ENCODE assay signal across 23 cellular contexts in genomic region chr12:70520847-70521246, GRCh38.
DNase-seq lines count a peak whose midpoint lies in the region; ATAC-seq and TF ChIP-seq lines count a peak whose summit lies in the region.
"Had no signal": no experiment of that assay in that cellular context is flagged by ENCODE, and none has a peak within 500 bp of the region (broad histone marks: within the 10 kb centered on the region; RNA-seq: fewer than 3 reads in every experiment).

No MANE protein-coding gene starts in this region.

- H3K36me3 Mint-ChIP-seq in GM23338 (ENCODE audit: low read depth): peaks cover 2% of the 10 kb centered on the region; the same call in 1 of the 3 replicates
- H3K36me3 Mint-ChIP-seq in endothelial cell (ENCODE audit: low read depth, unreplicated experiment): peaks cover 63% of the 10 kb centered on the region
- H3K36me3 Mint-ChIP-seq in CD14-positive monocyte: no peaks in the 10 kb centered on the region
- H3K36me3 Mint-ChIP-seq: T-cell had no signal

- no peaks in the 10 kb centered on the region for H3F3A ChIP-seq in GM23338 (replicated peaks; ENCODE audit: low read depth)

- H3K79me2 ChIP-seq in GM23338 (replicated peaks; ENCODE audit: insufficient read depth) (no peaks in the 10 kb centered on the region), hepatocyte (no peaks in the 10 kb centered on the region)

- intact Hi-C loops in CD14-positive monocyte (cut with micrococcal nuclease): no loop called here

- H3K4me3 Mint-ChIP-seq in GM23338: no peak overlapping the region
- H3K4me3 Mint-ChIP-seq in endothelial cell (ENCODE audit: unreplicated experiment): peak overlapping the region; percentile 67
- H3K4me3 Mint-ChIP-seq in CD14-positive monocyte: no peak overlapping the region
- H3K4me3 Mint-ChIP-seq: CD4-positive, alpha-beta T cell; T-cell had no signal

- H4K20me1 ChIP-seq in GM23338 (replicated peaks; ENCODE audit: insufficient read depth) (no peaks in the 10 kb centered on the region), hepatocyte (ENCODE audit: insufficient read depth, poor library complexity, severe bottlenecking) (no peaks in the 10 kb centered on the region)
- H4K20me1 ChIP-seq: BLaER1 had no signal

- no peaks in the 10 kb centered on the region for H3K9me2 ChIP-seq in GM23338 (ENCODE audit: insufficient read depth)
- no peaks in the 10 kb centered on the region for H3K9me2 ChIP-seq in hepatocyte (replicated peaks; ENCODE audit: insufficient read depth)

- ATAC-seq in GM23338 (no peak), GM18517 (IDR thresholded peaks at IDR 0.05; ENCODE audit: unreplicated experiment) (no peak), HG02763 (IDR thresholded peaks at IDR 0.05; ENCODE audit: unreplicated experiment) (no peak)
- ATAC-seq: GM12878, T-cell had no signal

- peak overlapping the region; percentile 31; the same call in 1 of the 2 replicates for H2AFZ ChIP-seq in GM23338
- no peak overlapping the region for H2AFZ ChIP-seq in hepatocyte
- H2AFZ ChIP-seq: PC-9 had no signal

- H3K27ac Mint-ChIP-seq in GM23338 (no peak overlapping the region), endothelial cell (ENCODE audit: unreplicated experiment) (no peak overlapping the region), CD14-positive monocyte (no peak overlapping the region)
- H3K27ac Mint-ChIP-seq: CD4-positive, alpha-beta T cell; T-cell had no signal

- H3K9me3 ChIP-seq in hepatocyte (ENCODE audit: low read depth): no peaks in the 10 kb centered on the region
- H3K9me3 ChIP-seq: SJSA1 had no signal

- H3K4me1 Mint-ChIP-seq in GM23338 (no peaks in the 10 kb centered on the region), endothelial cell (ENCODE audit: unreplicated experiment) (no peaks in the 10 kb centered on the region), CD14-positive monocyte (no peaks in the 10 kb centered on the region)
- H3K4me1 Mint-ChIP-seq: T-cell had no signal

- H3K27ac ChIP-seq in GM23338 (ENCODE audit: low read depth): no peak overlapping the region
- H3K27ac ChIP-seq in hepatocyte: no peak overlapping the region
- H3K27ac ChIP-seq: BLaER1, PC-9, SJSA1 had no signal

- H3K4me1 ChIP-seq in GM23338 (ENCODE audit: insufficient read depth): no peaks in the 10 kb centered on the region; the same call in 1 of the 2 replicates
- H3K4me1 ChIP-seq in hepatocyte (ENCODE audit: insufficient read depth): no peaks in the 10 kb centered on the region
- H3K4me1 ChIP-seq: BLaER1, SJSA1 had no signal

- H3K9me3 Mint-ChIP-seq in GM23338 (peaks cover 6% of the 10 kb centered on the region; the same call in 1 of the 3 replicates), endothelial cell (ENCODE audit: unreplicated experiment) (no peaks in the 10 kb centered on the region), CD14-positive monocyte (peaks cover 0 to 14% (median 7%) of the 10 kb centered on the region in 7 donors)

- no peak for TF ChIP-seq CTCF in GM23338 (conservative IDR thresholded peaks at IDR 0.05; ENCODE audit: low read depth in 2 of 2)
- no peak for TF ChIP-seq CTCF in endothelial cell (IDR thresholded peaks at IDR 0.05; ENCODE audit: unreplicated experiment)
- no peak for TF ChIP-seq CTCF in CD14-positive monocyte (IDR thresholded peaks at IDR 0.05)
- no peak for TF ChIP-seq CTCF in hepatocyte (IDR thresholded peaks at IDR 0.05; ENCODE audit: poor library complexity)

- no peak overlapping the region for H3K4me2 ChIP-seq in GM23338
- H3K4me2 ChIP-seq in hepatocyte: no peak overlapping the region
- H3K4me2 ChIP-seq: BLaER1, PC-9 had no signal

- H3K4me3 ChIP-seq in GM23338: no peak overlapping the region
- H3K4me3 ChIP-seq in hepatocyte: no peak overlapping the region
- H3K4me3 ChIP-seq: BLaER1, GM12878, PC-9, SJSA1 had no signal

- H3K27me3 ChIP-seq in GM23338 (ENCODE audit: insufficient read depth): no peaks in the 10 kb centered on the region
- H3K27me3 ChIP-seq in hepatocyte: no peaks in the 10 kb centered on the region
- H3K27me3 ChIP-seq: BLaER1, SJSA1 had no signal

- no peaks in the 10 kb centered on the region for H3K36me3 ChIP-seq in GM23338 (ENCODE audit: insufficient read depth)
- no peaks in the 10 kb centered on the region for H3K36me3 ChIP-seq in hepatocyte (replicated peaks; ENCODE audit: insufficient read depth, low read depth)
- H3K36me3 ChIP-seq: BLaER1, SJSA1 had no signal

- WGBS in hepatocyte (ENCODE audit: low lambda C conversion rate, missing lambda C conversion rate): 77% methylated on average over 1 of the region's 1 CpG

- H3K27me3 Mint-ChIP-seq in GM23338 (ENCODE audit: insufficient read depth, low read depth, poor library complexity) (no peaks in the 10 kb centered on the region), endothelial cell (ENCODE audit: unreplicated experiment) (no peaks in the 10 kb centered on the region), CD14-positive monocyte (ENCODE audit: low read depth in 3 of 3) (peaks cover 0 to 1% (median 0%) of the 10 kb centered on the region in 3 donors)
- H3K27me3 Mint-ChIP-seq: T-cell had no signal

- no peak for DNase-seq in GM23338 (ENCODE audit: low spot score)
- peak; percentile 43 for DNase-seq in NCI-H748 (lab: John Stamatoyannopoulos, UW; ENCODE audit: unreplicated experiment)
- no peak for DNase-seq in endothelial cell (ENCODE audit: low spot score)
- peak; percentile 7 for DNase-seq in myocyte (ENCODE audit: low read depth)
- DNase-seq in CD14-positive monocyte (ENCODE audit: low spot score): no peak
- DNase-seq in hepatocyte (ENCODE audit: low spot score): no peak
- DNase-seq: CD4-positive, alpha-beta T cell; DMS53; H7; IMR-90; KG1; MM.1S; NCI-H187; NCI-H2081 treated with DMSO at 0.1 percent for 48 hours; NCI-H524; PC-9; Right ventricle myocardium superior; T-cell had no signal

TF ChIP-seq in GM23338, 12 proteins besides CTCF, POLR2A, EP300 and RAD21:
- no peak for TF ChIP-seq NANOG (IDR thresholded peaks at IDR 0.05; ENCODE audit: borderline replicate concordance)
- TF ChIP-seq ZNF331 (CRISPR knock-in tag; IDR thresholded peaks at IDR 0.05; ENCODE audit: low read depth): no peak
- TF ChIP-seq, protein P1, sequence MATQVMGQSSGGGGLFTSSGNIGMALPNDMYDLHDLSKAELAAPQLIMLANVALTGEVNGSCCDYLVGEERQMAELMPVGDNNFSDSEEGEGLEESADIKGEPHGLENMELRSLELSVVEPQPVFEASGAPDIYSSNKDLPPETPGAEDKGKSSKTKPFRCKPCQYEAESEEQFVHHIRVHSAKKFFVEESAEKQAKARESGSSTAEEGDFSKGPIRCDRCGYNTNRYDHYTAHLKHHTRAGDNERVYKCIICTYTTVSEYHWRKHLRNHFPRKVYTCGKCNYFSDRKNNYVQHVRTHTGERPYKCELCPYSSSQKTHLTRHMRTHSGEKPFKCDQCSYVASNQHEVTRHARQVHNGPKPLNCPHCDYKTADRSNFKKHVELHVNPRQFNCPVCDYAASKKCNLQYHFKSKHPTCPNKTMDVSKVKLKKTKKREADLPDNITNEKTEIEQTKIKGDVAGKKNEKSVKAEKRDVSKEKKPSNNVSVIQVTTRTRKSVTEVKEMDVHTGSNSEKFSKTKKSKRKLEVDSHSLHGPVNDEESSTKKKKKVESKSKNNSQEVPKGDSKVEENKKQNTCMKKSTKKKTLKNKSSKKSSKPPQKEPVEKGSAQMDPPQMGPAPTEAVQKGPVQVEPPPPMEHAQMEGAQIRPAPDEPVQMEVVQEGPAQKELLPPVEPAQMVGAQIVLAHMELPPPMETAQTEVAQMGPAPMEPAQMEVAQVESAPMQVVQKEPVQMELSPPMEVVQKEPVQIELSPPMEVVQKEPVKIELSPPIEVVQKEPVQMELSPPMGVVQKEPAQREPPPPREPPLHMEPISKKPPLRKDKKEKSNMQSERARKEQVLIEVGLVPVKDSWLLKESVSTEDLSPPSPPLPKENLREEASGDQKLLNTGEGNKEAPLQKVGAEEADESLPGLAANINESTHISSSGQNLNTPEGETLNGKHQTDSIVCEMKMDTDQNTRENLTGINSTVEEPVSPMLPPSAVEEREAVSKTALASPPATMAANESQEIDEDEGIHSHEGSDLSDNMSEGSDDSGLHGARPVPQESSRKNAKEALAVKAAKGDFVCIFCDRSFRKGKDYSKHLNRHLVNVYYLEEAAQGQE (IDR thresholded peaks at IDR 0.05; ENCODE audit: unreplicated experiment): no peak
- no peak for TF ChIP-seq CREB1 (CRISPR knock-in tag; IDR thresholded peaks at IDR 0.05; ENCODE audit: low read depth)
- TF ChIP-seq JUNB (IDR thresholded peaks at IDR 0.05; ENCODE audit: unreplicated experiment): no peak
- TF ChIP-seq, protein P2, sequence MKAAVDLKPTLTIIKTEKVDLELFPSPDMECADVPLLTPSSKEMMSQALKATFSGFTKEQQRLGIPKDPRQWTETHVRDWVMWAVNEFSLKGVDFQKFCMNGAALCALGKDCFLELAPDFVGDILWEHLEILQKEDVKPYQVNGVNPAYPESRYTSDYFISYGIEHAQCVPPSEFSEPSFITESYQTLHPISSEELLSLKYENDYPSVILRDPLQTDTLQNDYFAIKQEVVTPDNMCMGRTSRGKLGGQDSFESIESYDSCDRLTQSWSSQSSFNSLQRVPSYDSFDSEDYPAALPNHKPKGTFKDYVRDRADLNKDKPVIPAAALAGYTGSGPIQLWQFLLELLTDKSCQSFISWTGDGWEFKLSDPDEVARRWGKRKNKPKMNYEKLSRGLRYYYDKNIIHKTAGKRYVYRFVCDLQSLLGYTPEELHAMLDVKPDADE (IDR thresholded peaks at IDR 0.05): no peak
- no peak for TF ChIP-seq EZH2 (IDR thresholded peaks at IDR 0.05; ENCODE audit: low read depth, unreplicated experiment)

Comparison
In these comparisons a context has a peak if more than half of its experiments do, and no peak if none do; other contexts are left out.
1. DNase-seq: peak in NCI-H748 (single experiment) and myocyte (single experiment); none in GM23338 (single experiment), endothelial cell (single experiment), CD14-positive monocyte (single experiment) and hepatocyte (single experiment).